9 cellular contexts compared by ENCODE assay signal in the genomic region with DNA sequence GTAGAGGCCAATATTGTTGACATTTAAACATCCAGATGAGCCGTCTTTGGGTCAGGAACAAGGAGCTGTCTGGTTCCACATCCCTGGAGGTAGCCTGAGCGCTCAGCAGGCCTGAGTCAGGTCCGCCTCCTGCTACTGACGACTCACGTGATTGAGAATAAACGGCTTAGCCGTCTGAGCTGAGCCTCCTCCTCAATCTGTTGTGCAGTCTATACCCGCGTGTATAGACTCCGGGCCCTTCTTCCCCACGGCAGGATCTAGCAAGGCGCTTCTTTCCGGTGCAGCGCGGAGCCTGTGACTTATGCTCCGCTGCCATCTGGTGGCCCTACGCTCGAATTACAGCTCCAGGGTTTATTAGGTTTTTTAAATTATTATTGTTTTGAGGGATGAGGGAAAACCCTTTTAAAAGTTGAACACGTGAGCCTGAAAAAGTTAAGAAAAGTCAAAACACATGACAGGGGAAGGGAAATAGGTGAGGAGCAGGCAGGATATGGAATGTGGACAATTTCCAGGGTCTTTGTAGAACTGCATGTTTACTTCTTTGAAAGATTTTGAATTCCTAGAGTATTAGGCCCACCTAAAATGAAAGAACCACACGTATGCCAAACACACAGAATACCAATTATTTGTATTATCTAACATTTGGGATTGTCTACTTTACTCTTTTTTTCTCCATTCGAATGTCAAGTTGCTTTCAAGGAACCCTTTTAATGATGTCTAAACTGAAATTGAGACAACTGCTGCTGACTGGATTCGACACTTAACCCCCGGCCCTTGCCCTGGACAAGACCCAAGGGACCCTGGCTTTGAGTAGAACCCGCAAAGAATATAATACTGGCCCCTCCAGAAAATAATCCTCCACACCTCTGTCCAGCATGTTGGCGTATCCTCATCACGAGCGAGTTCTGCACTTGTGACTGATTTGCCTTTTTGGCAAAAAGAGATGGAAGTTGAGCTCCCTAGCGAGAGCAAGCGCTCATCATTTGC.
DNase-seq lines count a peak whose midpoint lies in the region; ATAC-seq and TF ChIP-seq lines count a peak whose summit lies in the region.
"Had no signal": no experiment of that assay in that cellular context is flagged by ENCODE, and none has a peak within 500 bp of the region (broad histone marks: within the 10 kb centered on the region; RNA-seq: fewer than 3 reads in every experiment).

No MANE protein-coding gene starts in this region.

- H3K36me3 ChIP-seq in right atrium auricular region: no peaks in the 10 kb centered on the region
- H3K36me3 ChIP-seq in sigmoid colon: no peaks in the 10 kb centered on the region

- DNase-seq in NCI-H1417 treated with DMSO at 0.1 percent for 48 hours (lab: John Stamatoyannopoulos, UW): peak; percentile 42
- peak; percentile 23 to 59 (median 42) for DNase-seq in T-helper 1 cell
- peak; percentile 27 for DNase-seq in amniotic stem cell (lab: John Stamatoyannopoulos, UW)
- peak; percentile 80 for DNase-seq in right atrium auricular region (ENCODE audit: low spot score)
- peak; percentile 87 for DNase-seq in sigmoid colon

- H3K27ac ChIP-seq in right atrium auricular region (no peak overlapping the region), sigmoid colon (no peak overlapping the region)
- H3K27ac ChIP-seq: skin epidermis had no signal

- no peaks in the 10 kb centered on the region for H3K27me3 ChIP-seq in right atrium auricular region
- H3K27me3 ChIP-seq in sigmoid colon: no peaks in the 10 kb centered on the region

- no peak for TF ChIP-seq EP300 in sigmoid colon (IDR thresholded peaks at IDR 0.05)

- no peak for TF ChIP-seq POLR2A in sigmoid colon (IDR thresholded peaks at IDR 0.05)

- H3K4me1 ChIP-seq in right atrium auricular region: peaks cover 0 to 4% of the 10 kb centered on the region in 2 donors
- H3K4me1 ChIP-seq in sigmoid colon: peaks cover 0 to 4% (median 0%) of the 10 kb centered on the region in 4 donors

- 39 to 42% methylated on average over 29 of the region's 29 CpGs for WGBS in sigmoid colon, 2 donors

- intact Hi-C loops in sigmoid colon (cut with DNase I): loop anchor here (1.0 kb wide), 1 partner anchor 311 kb away; no protein-coding TSS in a partner anchor

- peak; percentile 79 for TF ChIP-seq CTCF in GM12874 (IDR thresholded peaks at IDR 0.05; ENCODE audit: insufficient read depth, low read depth, low read length)
- TF ChIP-seq CTCF in right atrium auricular region (IDR thresholded peaks at IDR 0.05): peak; percentile 80 to 94
- peak; percentile 71 to 92 (median 88) for TF ChIP-seq CTCF in sigmoid colon (IDR thresholded peaks at IDR 0.05)

- no peaks in the 10 kb centered on the region for H3K9me3 ChIP-seq in right atrium auricular region
- no peaks in the 10 kb centered on the region for H3K9me3 ChIP-seq in sigmoid colon

- peak; percentile 81 for ATAC-seq in HG02678 (IDR thresholded peaks at IDR 0.05; ENCODE audit: unreplicated experiment)
- no peak for ATAC-seq in GM19324 (IDR thresholded peaks at IDR 0.05; ENCODE audit: low FRiP score, unreplicated experiment)

- H3K4me3 ChIP-seq in right atrium auricular region (no peak overlapping the region), sigmoid colon (no peak overlapping the region)
- H3K4me3 ChIP-seq: skin epidermis had no signal

Comparison
In these comparisons a context has a peak if more than half of its experiments do, and no peak if none do; other contexts are left out.
1. DNase-seq: peak in every context shown above with its lines; median percentile 87 in sigmoid colon; 80 in right atrium auricular region; 42 in NCI-H1417 treated with DMSO at 0.1 percent for 48 hours; 42 in T-helper 1 cell; 27 in amniotic stem cell.